Comparison of ENCODE assay signal across 1 cellular context in genomic region chr1:9281907-9282306, GRCh38.
TF ChIP-seq lines count a peak whose summit lies in the region.

No MANE protein-coding gene starts in this region.

TF ChIP-seq in SK-N-SH treated with all-trans-retinoic acid at 6 μM for 48 hours, 23 proteins besides CTCF, POLR2A, EP300 and RAD21:
- TF ChIP-seq ESRRG (CRISPR knock-in tag; IDR thresholded peaks at IDR 0.05) (no peak), SNAI2 (CRISPR knock-in tag; IDR thresholded peaks at IDR 0.05) (no peak), TSHZ2 (CRISPR knock-in tag; IDR thresholded peaks at IDR 0.05) (no peak), ARNTL (CRISPR knock-in tag; IDR thresholded peaks at IDR 0.05; ENCODE audit: borderline replicate concordance, low read depth) (no peak), RARB (CRISPR knock-in tag; IDR thresholded peaks at IDR 0.05) (no peak), CREB5 (CRISPR knock-in tag; IDR thresholded peaks at IDR 0.05; ENCODE audit: low read depth) (no peak), CSDC2 (CRISPR knock-in tag; IDR thresholded peaks at IDR 0.05) (no peak), TOX (CRISPR knock-in tag; IDR thresholded peaks at IDR 0.05; ENCODE audit: borderline replicate concordance) (no peak), ZC3H10 (CRISPR knock-in tag; IDR thresholded peaks at IDR 0.05) (no peak), GLIS3 (CRISPR knock-in tag; IDR thresholded peaks at IDR 0.05) (no peak), CSRNP3 (CRISPR knock-in tag; IDR thresholded peaks at IDR 0.05) (no peak), ZFP30 (CRISPR knock-in tag; IDR thresholded peaks at IDR 0.05) (no peak), ZNF565 (CRISPR knock-in tag; conservative IDR thresholded peaks at IDR 0.05; ENCODE audit: low read depth) (no peak)
